In genomic region chr6:170584954-170585498, GRCh38 we compare ENCODE assay signal across 8 cellular contexts. TPM values are rescaled to one million over a fixed set of nuclear protein-coding genes. Genes with fewer than 3 reads are reported as not detected.
DNase-seq lines count a peak whose midpoint lies in the region; ATAC-seq, FAIRE-seq and TF ChIP-seq lines count a peak whose summit lies in the region.

No MANE protein-coding gene starts in this region.

- peaks cover 11% of the 10 kb centered on the region for H4K20me1 ChIP-seq in astrocyte (ENCODE audit: insufficient read depth, low read length)

- no peak for TF ChIP-seq EP300 in tibial nerve (IDR thresholded peaks at IDR 0.05)

- peak overlapping the region; percentile 91 for H3K4me3 ChIP-seq in AG10803 (ENCODE audit: low read length)
- peak overlapping the region; percentile 98 for H3K4me3 ChIP-seq in astrocyte (ENCODE audit: insufficient read depth, low read depth, low read length)
- H3K4me3 ChIP-seq in tibial nerve: peak overlapping the region; percentile 66 to 92 (median 84)

- H3K4me1 Mint-ChIP-seq in astrocyte (ENCODE audit: low read depth, unreplicated experiment): peaks cover 6% of the 10 kb centered on the region

- TF ChIP-seq CTCF in AG10803 (conservative IDR thresholded peaks at IDR 0.05; ENCODE audit: low read length) (no peak), astrocyte (IDR thresholded peaks at IDR 0.05; ENCODE audit: insufficient read depth, low read depth, low read length) (no peak), tibial nerve (IDR thresholded peaks at IDR 0.05) (no peak)

- FAIRE-seq in astrocyte (lab: Jason Lieb, UNC): no peak
- FAIRE-seq in H54 (lab: Jason Lieb, UNC): no peak

- H3K4me2 ChIP-seq in astrocyte (ENCODE audit: low read length): peak overlapping the region; percentile 95

- H3K27ac ChIP-seq in astrocyte (ENCODE audit: low read depth, low read length) (peak overlapping the region; percentile 62), tibial nerve (peak overlapping the region; percentile 79 to 90 (median 89))

- no peak for DNase-seq in AG10803 (ENCODE audit: low read depth)
- DNase-seq in astrocyte (ENCODE audit: low read depth): no peak
- no peak for DNase-seq in left lobe of liver (ENCODE audit: low spot score)
- DNase-seq in tibial nerve (ENCODE audit: low spot score in 2 of 2): no peak
- no peak for DNase-seq in H54 (ENCODE audit: insufficient read length, low spot score)
- DNase-seq in stimulated activated CD4-positive, alpha-beta T cell treated with anti-CD3 and anti-CD28 coated beads, Interleukin-4, amount 100 ng/mL, for 1 hour: no peak

- no peaks in the 10 kb centered on the region for H3K27me3 Mint-ChIP-seq in astrocyte (ENCODE audit: low read depth, unreplicated experiment)

- H2AFZ ChIP-seq in astrocyte (ENCODE audit: low read depth, low read length): peak overlapping the region; percentile 94

- peaks cover 24% of the 10 kb centered on the region for H3K36me3 ChIP-seq in astrocyte (ENCODE audit: insufficient read depth, low read length)
- peaks cover 0 to 28% (median 0%) of the 10 kb centered on the region in 3 donors for H3K36me3 ChIP-seq in tibial nerve

- peaks cover 2% of the 10 kb centered on the region for H3K36me3 Mint-ChIP-seq in astrocyte (ENCODE audit: low read depth, unreplicated experiment)

- H3K27me3 ChIP-seq in astrocyte (ENCODE audit: insufficient read depth, low read length): no peaks in the 10 kb centered on the region
- no peaks in the 10 kb centered on the region for H3K27me3 ChIP-seq in tibial nerve

- H3K27ac Mint-ChIP-seq in astrocyte (ENCODE audit: unreplicated experiment): peak overlapping the region; percentile 71

- TF ChIP-seq POLR2A in tibial nerve (IDR thresholded peaks at IDR 0.05) (no peak), H54 (IDR thresholded peaks at IDR 0.05; ENCODE audit: low read depth, low read length) (no peak)

- peaks cover 5% of the 10 kb centered on the region for H3K9me3 Mint-ChIP-seq in astrocyte (ENCODE audit: unreplicated experiment)

- no peaks in the 10 kb centered on the region for H3K9me3 ChIP-seq in astrocyte (ENCODE audit: insufficient read depth, low read depth, low read length)
- no peaks in the 10 kb centered on the region for H3K9me3 ChIP-seq in tibial nerve

- 6 to 10% methylated on average over 6 of the region's 6 CpGs for WGBS in tibial nerve, 2 donors

- H3K4me3 Mint-ChIP-seq in astrocyte (ENCODE audit: unreplicated experiment): peak overlapping the region; percentile 99

- ATAC-seq in GM19328 (IDR thresholded peaks at IDR 0.05; ENCODE audit: unreplicated experiment) (peak; percentile 20), HG03442 (IDR thresholded peaks at IDR 0.05; ENCODE audit: unreplicated experiment) (peak; percentile 27), left lobe of liver (peak; percentile 48)

- peak overlapping the region; percentile 91 for H3K9ac ChIP-seq in astrocyte (ENCODE audit: low read length)

- peaks cover 35% of the 10 kb centered on the region for H3K79me2 ChIP-seq in astrocyte (ENCODE audit: insufficient read depth, low read length)

- H3K4me1 ChIP-seq in astrocyte (ENCODE audit: insufficient read depth, low read length) (peaks cover 11% of the 10 kb centered on the region), tibial nerve (peaks cover 0 to 24% (median 9%) of the 10 kb centered on the region in 4 donors)

RNA-seq across cellular contexts. Expression of gene PDCD2, which starts 0.6 kb away (rescaled TPM):
- total RNA-seq in astrocyte: 60.2 and 68.4 TPM in 2 replicates
- total RNA-seq in left lobe of liver: 22.2 TPM
- total RNA-seq in tibial nerve: 10 to 100 TPM; 53.5 to 82.2 (median 70.3) TPM

RNA-seq across cellular contexts. Expression of gene TBP, which starts 30.9 kb away (rescaled TPM):
- total RNA-seq in astrocyte (14.2 and 19.3 TPM in 2 replicates), left lobe of liver (6.4 TPM), tibial nerve (10 to 100 TPM; 14.5 to 16.1 (median 15.6) TPM)

RNA-seq across cellular contexts. Expression of gene PSMB1, which starts 31.9 kb away (rescaled TPM):
- total RNA-seq in astrocyte (184 and 192 TPM in 2 replicates), left lobe of liver (89.8 TPM), tibial nerve (100 to 1,000 TPM; 122 to 207 (median 155) TPM)
